In genomic region chr15:76572983-76573314, GRCh38 we compare ENCODE assay signal across 33 cellular contexts.
"Had no signal": no experiment of that assay in that cellular context is flagged by ENCODE, and none has a peak within 500 bp of the region (broad histone marks: within the 10 kb centered on the region; RNA-seq: fewer than 3 reads in every experiment).

No MANE protein-coding gene starts in this region.

- H3K9me3 Mint-ChIP-seq: activated CD8-positive, alpha-beta T cell treated with anti-CD3 and anti-CD28 coated beads for 36 hours; effector memory CD8-positive, alpha-beta T cell; T-helper 2 cell treated with Interferon-gamma antibody and Interleukin-4, amounts not matched to agents 5 μg/mL and 100 μg/mL, for 36 hours had no signal

- H3K4me3 ChIP-seq: body of pancreas, esophagus muscularis mucosa, gastrocnemius medialis, heart left ventricle had no signal

- H3K27me3 ChIP-seq: body of pancreas, esophagus muscularis mucosa, foreskin keratinocyte, gastrocnemius medialis, heart left ventricle had no signal

- H3K27ac Mint-ChIP-seq: activated B cell treated with CpG ODN at 0.5 μM for 24 hours; activated CD8-positive, alpha-beta T cell treated with anti-CD3 and anti-CD28 coated beads for 36 hours; activated naive CD8-positive, alpha-beta T cell; activated T-helper 17 cell treated with anti-CD3 and anti-CD28 coated beads, Interleukin-2, amount 50 U/mL, for 72 hours; effector memory CD8-positive, alpha-beta T cell; T-helper 17 cell; T-helper 2 cell treated with Interferon-gamma antibody and Interleukin-4, amounts not matched to agents 5 μg/mL and 100 μg/mL, for 36 hours had no signal

- H3K27me3 Mint-ChIP-seq: activated B cell treated with CpG ODN at 0.5 μM for 24 hours; activated CD8-positive, alpha-beta T cell treated with anti-CD3 and anti-CD28 coated beads for 36 hours; activated naive CD8-positive, alpha-beta T cell; activated T-helper 17 cell treated with anti-CD3 and anti-CD28 coated beads, Interleukin-2, amount 50 U/mL, for 72 hours; effector memory CD8-positive, alpha-beta T cell; T-helper 17 cell had no signal

- DNase-seq: activated B cell treated with CpG ODN at 0.5 μM for 24 hours; activated CD4-positive, alpha-beta T cell treated with anti-CD3 and anti-CD28 coated beads for 48 hours; activated CD4-positive, alpha-beta T cell treated with anti-CD3 and anti-CD28 coated beads, Interleukin-2, amount 50 U/mL, for 1 hour; activated CD4-positive, alpha-beta T cell treated with anti-CD3 and anti-CD28 coated beads, Interleukin-2, amount 50 U/mL, for 48 hours; activated CD8-positive, alpha-beta memory T cell treated with anti-CD3 and anti-CD28 coated beads for 24 hours; activated CD8-positive, alpha-beta T cell treated with anti-CD3 and anti-CD28 coated beads for 36 hours; activated effector memory CD4-positive, alpha-beta T cell treated with Interleukin-2 at 50 U/mL for 16 hours; activated gamma-delta T cell treated with Interleukin-2 at 50 U/mL for 16 hours; activated naive CD4-positive, alpha-beta T cell treated with anti-CD3 and anti-CD28 coated beads, Interleukin-2, amount 50 U/mL, for 16 hours; activated naive CD4-positive, alpha-beta T cell treated with Interleukin-2 at 50 U/mL for 16 hours; activated T-cell treated with anti-CD3 and anti-CD28 coated beads, Interleukin-2, amount 50 U/mL, for 4 hours; amniotic stem cell; aorta; body of pancreas; caudate nucleus; cortex of kidney; dermis blood vessel endothelial cell; effector CD4-positive, alpha-beta T cell; effector memory CD8-positive, alpha-beta T cell; erythroblast; foreskin keratinocyte; gastrocnemius medialis; glutamatergic neuron; heart left ventricle; T-helper 1 cell; T-helper 17 cell; T1000; WERI-Rb-1 had no signal

- H3K4me3 Mint-ChIP-seq: activated B cell treated with CpG ODN at 0.5 μM for 24 hours; activated CD8-positive, alpha-beta T cell treated with anti-CD3 and anti-CD28 coated beads for 36 hours; activated naive CD8-positive, alpha-beta T cell; activated T-cell treated with anti-CD3 and anti-CD28 coated beads, Interleukin-2, amount 50 U/mL, for 4 hours; activated T-helper 17 cell treated with anti-CD3 and anti-CD28 coated beads, Interleukin-2, amount 50 U/mL, for 72 hours; effector memory CD8-positive, alpha-beta T cell; T-helper 17 cell; T-helper 2 cell treated with Interferon-gamma antibody and Interleukin-4, amounts not matched to agents 5 μg/mL and 100 μg/mL, for 36 hours had no signal

- H3K36me3 ChIP-seq: esophagus muscularis mucosa, gastrocnemius medialis, WERI-Rb-1 had no signal

- H3K27ac ChIP-seq: body of pancreas, esophagus muscularis mucosa, foreskin keratinocyte, gastrocnemius medialis, heart left ventricle, WERI-Rb-1 had no signal

- ATAC-seq: activated CD4-positive, CD25-positive, alpha-beta regulatory T cell treated with anti-CD3 and anti-CD28 coated beads, Interleukin-2, amount 50 U/mL, for 24 hours; activated CD8-positive, alpha-beta T cell treated with anti-CD3 and anti-CD28 coated beads for 36 hours; activated T-cell treated with anti-CD3 and anti-CD28 coated beads, Interleukin-2, amount 50 U/mL, for 4 hours; activated T-helper 17 cell treated with anti-CD3 and anti-CD28 coated beads, Interleukin-2, amount 50 U/mL, for 72 hours; body of pancreas; effector memory CD8-positive, alpha-beta T cell; foreskin keratinocyte; gastrocnemius medialis; heart left ventricle; T-helper 17 cell had no signal

- H3K9me3 ChIP-seq: body of pancreas, esophagus muscularis mucosa, gastrocnemius medialis had no signal

- H3K4me1 ChIP-seq: foreskin keratinocyte had no signal
